5 cellular contexts compared by ENCODE assay signal in the genomic region with DNA sequence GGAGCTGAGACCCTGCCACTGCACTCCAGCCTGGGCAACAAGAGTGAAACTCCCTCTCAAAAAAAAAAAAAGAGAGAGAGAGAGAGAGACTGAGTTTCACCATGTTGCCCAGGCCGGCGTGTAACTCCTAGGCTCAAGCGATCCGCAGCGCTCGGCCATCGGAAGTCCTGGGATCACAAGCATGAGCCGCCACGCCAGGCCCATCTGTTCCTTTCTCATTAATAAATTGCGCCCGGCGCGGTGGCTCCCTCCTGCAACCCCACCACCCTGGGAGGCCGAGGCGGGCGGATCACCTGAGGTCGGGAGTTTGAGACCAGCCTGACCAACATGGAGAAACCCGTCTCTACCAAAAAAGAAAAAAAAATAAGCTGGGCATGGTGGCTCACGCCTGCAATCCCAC. TPM values are rescaled to one million over a fixed set of nuclear protein-coding genes. Genes with fewer than 3 reads are reported as not detected.
"Had no signal": no experiment of that assay in that cellular context is flagged by ENCODE, and none has a peak within 500 bp of the region (broad histone marks: within the 10 kb centered on the region; RNA-seq: fewer than 3 reads in every experiment).

No MANE protein-coding gene starts in this region.

RNA-seq across cellular contexts. Expression of a gene that starts 39.0 kb away (rescaled TPM):
- total RNA-seq: HepG2, HT-29, HT1080, IMR-90, K562 had no signal
